In the genomic region with DNA sequence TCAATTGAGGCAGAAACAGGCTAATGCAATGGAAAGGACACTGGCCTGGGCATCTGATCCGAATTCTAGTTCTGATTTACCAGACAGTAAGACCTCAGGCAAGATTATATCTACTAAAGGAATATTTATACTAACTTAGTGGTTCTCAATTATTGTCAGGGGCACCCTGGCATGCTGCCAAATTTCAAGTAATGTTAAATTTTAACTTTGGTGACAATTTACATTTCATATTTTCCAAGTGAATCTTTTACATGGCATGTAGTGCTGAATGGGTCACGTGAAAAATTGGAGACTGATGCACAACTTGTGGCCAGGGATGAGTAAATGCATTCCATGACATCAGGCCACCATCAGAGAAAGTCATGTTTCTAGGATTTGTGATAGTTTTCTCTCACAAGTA, we compare ENCODE assay signal across 20 cellular contexts.
"Had no signal": no experiment of that assay in that cellular context is flagged by ENCODE, and none has a peak within 500 bp of the region (broad histone marks: within the 10 kb centered on the region; RNA-seq: fewer than 3 reads in every experiment).

No MANE protein-coding gene starts in this region.

- H3K36me3 ChIP-seq: esophagus squamous epithelium, heart left ventricle, neutrophil, spleen, tibial nerve, upper lobe of right lung, vagina had no signal

- DNase-seq: dermis blood vessel endothelial cell; esophagus squamous epithelium; foreskin melanocyte; heart left ventricle; hippocampal formation; mammary epithelial cell; naive thymus-derived CD8-positive, alpha-beta T cell; psoas muscle; retina; spleen; stimulated activated CD4-positive, alpha-beta T cell treated with anti-CD3 and anti-CD28 coated beads, Interleukin-15, amount 100 ng/mL, for 24 hours; stimulated activated CD4-positive, alpha-beta T cell treated with anti-CD3 and anti-CD28 coated beads, Interleukin-1b, Interleukin-23, amount 100 ng/mL, for 48 hours; stimulated activated CD4-positive, alpha-beta T cell treated with anti-CD3 and anti-CD28 coated beads, Interleukin-4, amount 100 ng/mL, for 24 hours; testis; upper lobe of right lung had no signal

- H3K4me3 ChIP-seq: esophagus squamous epithelium, heart left ventricle, psoas muscle, spleen, testis, tibial nerve, upper lobe of right lung, vagina had no signal

- H3K9me3 ChIP-seq: esophagus squamous epithelium, neutrophil, psoas muscle, spleen, testis, tibial nerve, upper lobe of right lung, vagina had no signal

- H3K27me3 ChIP-seq: esophagus squamous epithelium, neutrophil, testis, tibial nerve, upper lobe of right lung, vagina had no signal

- H3K27ac ChIP-seq: esophagus squamous epithelium, heart left ventricle, neutrophil, psoas muscle, spleen, testis, tibial nerve, upper lobe of right lung, vagina had no signal

- ATAC-seq: heart left ventricle; naive thymus-derived CD8-positive, alpha-beta T cell; psoas muscle; sciatic nerve; stimulated activated memory B cell treated with anti-CD40 and anti-IgM and Interleukin-4, amounts not matched to agents 10 μg/mL and 1 μg/mL and 100 μg/mL, for 72 hours; upper lobe of right lung had no signal

- H3K4me1 ChIP-seq: esophagus squamous epithelium, heart left ventricle, psoas muscle, spleen, testis, tibial nerve, upper lobe of right lung, vagina had no signal
